21 cellular contexts compared by ENCODE assay signal in genomic region chr6:67131827-67132226, GRCh38.
DNase-seq lines count a peak whose midpoint lies in the region; ATAC-seq and TF ChIP-seq lines count a peak whose summit lies in the region.
"Had no signal": no experiment of that assay in that cellular context is flagged by ENCODE, and none has a peak within 500 bp of the region (broad histone marks: within the 10 kb centered on the region; RNA-seq: fewer than 3 reads in every experiment).

No MANE protein-coding gene starts in this region.

- intact Hi-C loops in head of caudate nucleus (cut with DNase I), result no loop called here

- ATAC-seq in HG03139 (IDR thresholded peaks at IDR 0.05; ENCODE audit: unreplicated experiment), result no peak
- ATAC-seq: activated naive CD4-positive, alpha-beta T cell treated with anti-CD3 and anti-CD28 coated beads, Interleukin-2, amount 50 U/mL, for 72 hours; K562; stimulated activated effector memory CD8-positive, alpha-beta T cell treated with anti-CD3 and anti-CD28 coated beads, Interleukin-12 subunit alpha, Interleukin-12 subunit beta, amount 100 ng/mL, for 72 hours; T-cell had no signal

- no peak overlapping the region for H3K4me3 ChIP-seq in LNCaP clone FGC (ENCODE audit: low read depth, low read length)
- H3K4me3 ChIP-seq: K562 had no signal

- DNase-seq in LNCaP clone FGC (ENCODE audit: low read depth), result peak; percentile 83
- DNase-seq in astrocyte of the hippocampus (ENCODE audit: low read depth, low spot score), result peak; percentile 74
- DNase-seq in head of caudate nucleus, result peak in 29 of 42 donors; percentile 1 to 81 (median 26)
- DNase-seq in superior temporal gyrus (ENCODE audit: extremely low spot score), result peak; percentile 78
- DNase-seq in GM13976 (ENCODE audit: low spot score), result no peak
- no peak for DNase-seq in stimulated activated CD4-positive, alpha-beta T cell treated with anti-CD3 and anti-CD28 coated beads, Interleukin-4, amount 100 ng/mL, for 24 hours
- DNase-seq in activated CD4-positive, alpha-beta T cell treated with anti-CD3 and anti-CD28 coated beads, Interleukin-2, amount 50 U/mL, for 48 hours, result no peak
- DNase-seq: activated CD4-positive, alpha-beta memory T cell treated with anti-CD3 and anti-CD28 coated beads for 36 hours; activated T-cell treated with anti-CD3 and anti-CD28 coated beads, Interleukin-2, amount 50 U/mL, for 24 hours; COR-L47; effector CD8-positive, alpha-beta T cell; HCEC 1CT; left cardiac atrium; NCI-H2081; NCI-H524; T-cell; trophoblast cell had no signal

- in situ Hi-C loops in GM13976 (cut with MboI; ENCODE audit: low sequenced_read_pairs, unreplicated experiment), result no loop called here

- TF ChIP-seq CTCF in LNCaP clone FGC (IDR thresholded peaks at IDR 0.05; ENCODE audit: control insufficient read depth, extremely low read depth, insufficient read depth) (no peak), GM13976 (IDR thresholded peaks at IDR 0.05; ENCODE audit: borderline replicate concordance, control extremely low read depth, extremely low read depth, insufficient read depth, missing control alignments) (no peak)

Comparison
In these comparisons a context has a peak if more than half of its experiments do, and no peak if none do; other contexts are left out.
1. DNase-seq: peak in LNCaP clone FGC (single experiment), astrocyte of the hippocampus (single experiment), head of caudate nucleus (29 of 42) and superior temporal gyrus (single experiment); none in GM13976 (single experiment), stimulated activated CD4-positive, alpha-beta T cell treated with anti-CD3 and anti-CD28 coated beads, Interleukin-4, amount 100 ng/mL, for 24 hours (single experiment) and activated CD4-positive, alpha-beta T cell treated with anti-CD3 and anti-CD28 coated beads, Interleukin-2, amount 50 U/mL, for 48 hours (0 of 2).